In genomic region chr4:77199701-77200100, GRCh38 we compare ENCODE assay signal across 1 cellular context.
A peak's percentile ranks its signal among the peaks of the same experiment; 100 is the strongest.
TF ChIP-seq lines count a peak whose summit lies in the region.

No MANE protein-coding gene starts in this region.

TF ChIP-seq in endothelial cell of umbilical vein, 7 proteins besides CTCF, POLR2A, EP300 and RAD21:
- TF ChIP-seq MYC (IDR thresholded peaks at IDR 0.05; ENCODE audit: low read depth, low read length) (no peak), POLR2AphosphoS5 (IDR thresholded peaks at IDR 0.05; ENCODE audit: insufficient read depth, low read depth, low read length) (no peak), JUN (IDR thresholded peaks at IDR 0.05; ENCODE audit: borderline replicate concordance, insufficient read depth, insufficient read length, low read depth) (no peak), EZH2 (IDR thresholded peaks at IDR 0.05; ENCODE audit: borderline replicate concordance, low read depth, low read length, severe bottlenecking) (peak; percentile 44), GATA2 (IDR thresholded peaks at IDR 0.05; ENCODE audit: insufficient read depth, insufficient read length, low read depth, low read length) (no peak), FOS (IDR thresholded peaks at IDR 0.05; ENCODE audit: borderline replicate concordance, insufficient read depth, low read length) (no peak)
- TF ChIP-seq, protein P1, sequence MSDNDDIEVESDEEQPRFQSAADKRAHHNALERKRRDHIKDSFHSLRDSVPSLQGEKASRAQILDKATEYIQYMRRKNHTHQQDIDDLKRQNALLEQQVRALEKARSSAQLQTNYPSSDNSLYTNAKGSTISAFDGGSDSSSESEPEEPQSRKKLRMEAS (IDR thresholded peaks at IDR 0.05; ENCODE audit: insufficient read depth, insufficient read length) = no peak
